8 cellular contexts compared by ENCODE assay signal in the genomic region with DNA sequence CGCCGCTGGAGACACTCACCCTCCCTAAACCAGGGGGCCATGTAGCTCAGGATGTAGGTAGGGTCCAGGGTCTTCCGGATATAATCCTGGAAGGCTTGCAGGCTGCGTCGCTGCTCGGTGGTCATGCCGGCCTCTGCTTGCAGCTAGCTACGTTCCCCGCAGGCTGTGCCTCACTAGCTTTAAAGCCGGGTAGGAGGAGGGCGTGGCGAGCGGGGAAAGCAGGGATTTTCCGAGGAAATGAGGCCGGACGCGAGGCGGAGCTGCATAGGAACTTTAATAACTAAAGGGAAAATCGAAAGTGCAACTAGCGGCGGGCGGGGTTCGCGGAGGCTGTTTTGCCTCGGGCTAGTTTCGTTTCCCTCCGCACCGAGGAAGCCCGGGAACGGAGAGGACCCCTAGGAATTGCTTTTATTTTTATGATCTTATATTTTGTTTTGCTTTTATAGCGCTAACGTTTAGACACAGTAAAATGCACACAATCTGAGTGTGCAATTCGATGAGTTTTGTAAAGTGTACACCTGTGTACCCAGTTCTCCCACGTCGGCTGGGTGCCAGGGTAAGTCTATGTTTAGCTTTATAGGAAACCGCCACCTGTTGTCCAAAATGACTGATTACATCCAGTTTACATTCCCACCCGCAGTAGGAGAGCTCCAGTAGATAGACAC. TPM values are rescaled to one million over a fixed set of nuclear protein-coding genes. Genes with fewer than 3 reads are reported as not detected.
A peak's percentile ranks its signal among the peaks of the same experiment; 100 is the strongest.
DNase-seq lines count a peak whose midpoint lies in the region; ATAC-seq and TF ChIP-seq lines count a peak whose summit lies in the region.

A gene (minus strand): TSS at position 155 of the 665 bp plus-strand sequence. CDS start 30 bp downstream, at position 125.

- H3K36me3 ChIP-seq in colonic mucosa: no peaks in the 10 kb centered on the region

- H3K4me3 ChIP-seq in colonic mucosa: peak within 1 kb of the TSS; percentile 66

- no peaks in the 10 kb centered on the region for H3K27me3 ChIP-seq in colonic mucosa

- peak; percentile 73 for ATAC-seq in GM19023 (IDR thresholded peaks at IDR 0.05; ENCODE audit: unreplicated experiment)
- ATAC-seq in HG03280 (IDR thresholded peaks at IDR 0.05; ENCODE audit: unreplicated experiment): peak; percentile 57
- ATAC-seq in activated CD4-positive, alpha-beta T cell treated with anti-CD3 and anti-CD28 coated beads for 36 hours: peak; percentile 78

- TF ChIP-seq CTCF in colonic mucosa (IDR thresholded peaks at IDR 0.05): peak; percentile 45

- peaks cover 3% of the 10 kb centered on the region for H3K4me1 ChIP-seq in colonic mucosa

- no peaks in the 10 kb centered on the region for H3K27me3 Mint-ChIP-seq in activated CD4-positive, alpha-beta T cell treated with anti-CD3 and anti-CD28 coated beads for 36 hours

- intact Hi-C loops in activated CD4-positive, alpha-beta T cell treated with anti-CD3 and anti-CD28 coated beads for 36 hours (cut with DNase I, micrococcal nuclease): loop anchor here (1.0 to 10.0 kb wide), 7 partner anchors 24 to 639 kb away; a partner anchor contains a TSS
- intact Hi-C loops in colonic mucosa (cut with DNase I): loop anchor here (5.0 to 10.0 kb wide), 2 partner anchors 49 to 144 kb away; a partner anchor contains a TSS

- H3K36me3 Mint-ChIP-seq in activated CD4-positive, alpha-beta T cell treated with anti-CD3 and anti-CD28 coated beads for 36 hours (ENCODE audit: low read depth): peaks cover 24% of the 10 kb centered on the region

- H3K27ac ChIP-seq in colonic mucosa: peak within 1 kb of the TSS; percentile 93

- H3K9ac ChIP-seq in colonic mucosa (ENCODE audit: low read depth in 2 of 2, low read length in 2 of 2): peak within 1 kb of the TSS; percentile 30 to 60

- H3K9me3 Mint-ChIP-seq in activated CD4-positive, alpha-beta T cell treated with anti-CD3 and anti-CD28 coated beads for 36 hours (ENCODE audit: low read depth): peaks cover 8% of the 10 kb centered on the region

- peak within 1 kb of the TSS; percentile 80 for H3K4me3 Mint-ChIP-seq in activated CD4-positive, alpha-beta T cell treated with anti-CD3 and anti-CD28 coated beads for 36 hours

- peak within 1 kb of the TSS; percentile 90 for H3K27ac Mint-ChIP-seq in activated CD4-positive, alpha-beta T cell treated with anti-CD3 and anti-CD28 coated beads for 36 hours

- H3K4me1 Mint-ChIP-seq in activated CD4-positive, alpha-beta T cell treated with anti-CD3 and anti-CD28 coated beads for 36 hours: peaks cover 41% of the 10 kb centered on the region

- POLR2A ChIA-PET in activated CD4-positive, alpha-beta T cell treated with anti-CD3 and anti-CD28 coated beads for 36 hours (lab: Charles Lee): interaction anchor here (0.6 to 1.5 kb wide), 6 partner anchors 19 to 499 kb away, joined by 3 to 9 read pairs (median 4); a partner anchor contains a TSS

- CTCF ChIA-PET in activated CD4-positive, alpha-beta T cell treated with anti-CD3 and anti-CD28 coated beads for 36 hours (lab: Charles Lee): interaction anchor here (0.6 to 4.1 kb wide), 16 partner anchors 8 to 506 kb away, joined by 3 to 41 read pairs (median 4); a partner anchor contains a TSS

- no peaks in the 10 kb centered on the region for H3K9me3 ChIP-seq in colonic mucosa

- DNase-seq in AG20443 (ENCODE audit: low spot score): peak; percentile 92
- peak; percentile 90 for DNase-seq in NCI-H345 (lab: John Stamatoyannopoulos, UW)
- DNase-seq in activated CD4-positive, alpha-beta T cell treated with anti-CD3 and anti-CD28 coated beads for 36 hours: peak; percentile 86
- DNase-seq in colonic mucosa: peak; percentile 97
- DNase-seq in left kidney (ENCODE audit: low read depth, low spot score): peak; percentile 95
- DNase-seq in stimulated activated CD4-positive, alpha-beta T cell treated with anti-CD3 and anti-CD28 coated beads, Interleukin-2, amount 100 ng/mL, for 24 hours: peak; percentile 75 to 77

RNA-seq across cellular contexts. Expression of the gene that starts here (rescaled TPM):
- total RNA-seq in activated CD4-positive, alpha-beta T cell treated with anti-CD3 and anti-CD28 coated beads for 36 hours: 1 to 10 TPM; 8.9 to 9.7 TPM
- total RNA-seq in colonic mucosa: 1 to 10 TPM; 3.0 to 8.5 TPM

Comparison
In these comparisons a context has a peak if more than half of its experiments do, and no peak if none do; other contexts are left out.
1. Peak in every context shown above with its lines: DNase-seq, ATAC-seq, H3K4me3 ChIP-seq and H3K27ac ChIP-seq.